Comparison of ENCODE assay signal across 1 cellular context in genomic region chr9:101832464-101832863, GRCh38.
TF ChIP-seq lines count a peak whose summit lies in the region.

No MANE protein-coding gene starts in this region.

TF ChIP-seq in GM23338, 12 proteins besides CTCF, POLR2A, EP300 and RAD21 (continued from another document):
- TF ChIP-seq, protein P1, sequence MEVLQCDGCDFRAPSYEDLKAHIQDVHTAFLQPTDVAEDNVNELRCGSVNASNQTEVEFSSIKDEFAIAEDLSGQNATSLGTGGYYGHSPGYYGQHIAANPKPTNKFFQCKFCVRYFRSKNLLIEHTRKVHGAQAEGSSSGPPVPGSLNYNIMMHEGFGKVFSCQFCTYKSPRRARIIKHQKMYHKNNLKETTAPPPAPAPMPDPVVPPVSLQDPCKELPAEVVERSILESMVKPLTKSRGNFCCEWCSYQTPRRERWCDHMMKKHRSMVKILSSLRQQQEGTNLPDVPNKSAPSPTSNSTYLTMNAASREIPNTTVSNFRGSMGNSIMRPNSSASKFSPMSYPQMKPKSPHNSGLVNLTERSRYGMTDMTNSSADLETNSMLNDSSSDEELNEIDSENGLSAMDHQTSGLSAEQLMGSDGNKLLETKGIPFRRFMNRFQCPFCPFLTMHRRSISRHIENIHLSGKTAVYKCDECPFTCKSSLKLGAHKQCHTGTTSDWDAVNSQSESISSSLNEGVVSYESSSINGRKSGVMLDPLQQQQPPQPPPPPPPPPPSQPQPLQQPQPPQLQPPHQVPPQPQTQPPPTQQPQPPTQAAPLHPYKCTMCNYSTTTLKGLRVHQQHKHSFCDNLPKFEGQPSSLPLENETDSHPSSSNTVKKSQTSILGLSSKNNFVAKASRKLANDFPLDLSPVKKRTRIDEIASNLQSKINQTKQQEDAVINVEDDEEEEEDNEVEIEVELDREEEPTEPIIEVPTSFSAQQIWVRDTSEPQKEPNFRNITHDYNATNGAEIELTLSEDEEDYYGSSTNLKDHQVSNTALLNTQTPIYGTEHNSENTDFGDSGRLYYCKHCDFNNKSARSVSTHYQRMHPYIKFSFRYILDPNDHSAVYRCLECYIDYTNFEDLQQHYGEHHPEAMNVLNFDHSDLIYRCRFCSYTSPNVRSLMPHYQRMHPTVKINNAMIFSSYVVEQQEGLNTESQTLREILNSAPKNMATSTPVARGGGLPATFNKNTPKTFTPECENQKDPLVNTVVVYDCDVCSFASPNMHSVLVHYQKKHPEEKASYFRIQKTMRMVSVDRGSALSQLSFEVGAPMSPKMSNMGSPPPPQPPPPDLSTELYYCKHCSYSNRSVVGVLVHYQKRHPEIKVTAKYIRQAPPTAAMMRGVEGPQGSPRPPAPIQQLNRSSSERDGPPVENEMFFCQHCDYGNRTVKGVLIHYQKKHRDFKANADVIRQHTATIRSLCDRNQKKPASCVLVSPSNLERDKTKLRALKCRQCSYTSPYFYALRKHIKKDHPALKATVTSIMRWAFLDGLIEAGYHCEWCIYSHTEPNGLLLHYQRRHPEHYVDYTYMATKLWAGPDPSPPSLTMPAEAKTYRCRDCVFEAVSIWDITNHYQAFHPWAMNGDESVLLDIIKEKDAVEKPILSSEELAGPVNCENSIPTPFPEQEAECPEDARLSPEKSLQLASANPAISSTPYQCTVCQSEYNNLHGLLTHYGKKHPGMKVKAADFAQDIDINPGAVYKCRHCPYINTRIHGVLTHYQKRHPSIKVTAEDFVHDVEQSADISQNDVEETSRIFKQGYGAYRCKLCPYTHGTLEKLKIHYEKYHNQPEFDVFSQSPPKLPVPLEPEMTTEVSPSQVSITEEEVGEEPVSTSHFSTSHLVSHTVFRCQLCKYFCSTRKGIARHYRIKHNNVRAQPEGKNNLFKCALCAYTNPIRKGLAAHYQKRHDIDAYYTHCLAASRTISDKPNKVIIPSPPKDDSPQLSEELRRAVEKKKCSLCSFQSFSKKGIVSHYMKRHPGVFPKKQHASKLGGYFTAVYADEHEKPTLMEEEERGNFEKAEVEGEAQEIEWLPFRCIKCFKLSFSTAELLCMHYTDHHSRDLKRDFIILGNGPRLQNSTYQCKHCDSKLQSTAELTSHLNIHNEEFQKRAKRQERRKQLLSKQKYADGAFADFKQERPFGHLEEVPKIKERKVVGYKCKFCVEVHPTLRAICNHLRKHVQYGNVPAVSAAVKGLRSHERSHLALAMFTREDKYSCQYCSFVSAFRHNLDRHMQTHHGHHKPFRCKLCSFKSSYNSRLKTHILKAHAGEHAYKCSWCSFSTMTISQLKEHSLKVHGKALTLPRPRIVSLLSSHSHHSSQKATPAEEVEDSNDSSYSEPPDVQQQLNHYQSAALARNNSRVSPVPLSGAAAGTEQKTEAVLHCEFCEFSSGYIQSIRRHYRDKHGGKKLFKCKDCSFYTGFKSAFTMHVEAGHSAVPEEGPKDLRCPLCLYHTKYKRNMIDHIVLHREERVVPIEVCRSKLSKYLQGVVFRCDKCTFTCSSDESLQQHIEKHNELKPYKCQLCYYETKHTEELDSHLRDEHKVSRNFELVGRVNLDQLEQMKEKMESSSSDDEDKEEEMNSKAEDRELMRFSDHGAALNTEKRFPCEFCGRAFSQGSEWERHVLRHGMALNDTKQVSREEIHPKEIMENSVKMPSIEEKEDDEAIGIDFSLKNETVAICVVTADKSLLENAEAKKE (CRISPR knock-in tag; IDR thresholded peaks at IDR 0.05) = no peak
- no peak for TF ChIP-seq POLR2AphosphoS5 (IDR thresholded peaks at IDR 0.05; ENCODE audit: low read depth)
- TF ChIP-seq ZNF114 (CRISPR knock-in tag; IDR thresholded peaks at IDR 0.05) = no peak
- TF ChIP-seq ETS1 (IDR thresholded peaks at IDR 0.05) = no peak
- TF ChIP-seq ZNF331 (CRISPR knock-in tag; IDR thresholded peaks at IDR 0.05; ENCODE audit: low read depth) = no peak
- no peak for TF ChIP-seq EZH2 (IDR thresholded peaks at IDR 0.05; ENCODE audit: low read depth, unreplicated experiment)
- no peak for TF ChIP-seq CREB1 (CRISPR knock-in tag; IDR thresholded peaks at IDR 0.05; ENCODE audit: low read depth)
- no peak for TF ChIP-seq JUNB (IDR thresholded peaks at IDR 0.05; ENCODE audit: unreplicated experiment)
- TF ChIP-seq REST (IDR thresholded peaks at IDR 0.05; ENCODE audit: unreplicated experiment) = no peak
